Comparison of ENCODE assay signal across 13 cellular contexts in the genomic region with DNA sequence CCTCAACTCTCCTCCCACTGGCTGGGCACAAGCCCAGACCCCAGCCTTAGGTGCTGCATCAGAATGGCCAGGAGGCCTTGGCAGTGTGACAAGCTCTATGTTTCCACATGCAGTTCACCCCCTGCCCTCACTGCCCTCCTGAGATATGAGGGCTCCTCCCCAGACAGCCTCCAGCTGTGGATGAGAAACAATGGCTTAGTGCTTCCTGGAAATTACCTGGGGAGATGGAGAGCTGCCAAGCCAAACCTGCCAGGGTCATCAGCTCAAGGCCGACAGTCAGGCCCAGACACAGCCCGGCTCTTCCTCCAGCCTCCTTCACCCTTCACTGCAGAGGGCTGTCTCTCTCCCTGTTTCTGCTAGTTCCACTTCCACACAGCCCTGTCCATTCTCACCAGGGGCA.
DNase-seq lines count a peak whose midpoint lies in the region; ATAC-seq and TF ChIP-seq lines count a peak whose summit lies in the region.
"Had no signal": no experiment of that assay in that cellular context is flagged by ENCODE, and none has a peak within 500 bp of the region (broad histone marks: within the 10 kb centered on the region; RNA-seq: fewer than 3 reads in every experiment).

No MANE protein-coding gene starts in this region.

- peaks cover 9% of the 10 kb centered on the region for H3K4me1 Mint-ChIP-seq in mesothelial cell of epicardium
- H3K4me1 Mint-ChIP-seq in naive thymus-derived CD8-positive, alpha-beta T cell: no peaks in the 10 kb centered on the region
- H3K4me1 Mint-ChIP-seq in effector memory CD8-positive, alpha-beta T cell (ENCODE audit: low read depth in 2 of 2): no peaks in the 10 kb centered on the region

- no peaks in the 10 kb centered on the region for H3K27me3 ChIP-seq in breast epithelium
- H3K27me3 ChIP-seq in esophagus squamous epithelium: peaks cover 0 to 24% (median 0%) of the 10 kb centered on the region in 4 donors
- H3K27me3 ChIP-seq: BLaER1 treated with 17β-estradiol and CSF1 and Interleukin-3, amounts not matched to agents 10 nM and 100 nM had no signal

- POLR2A ChIA-PET in naive thymus-derived CD8-positive, alpha-beta T cell (lab: Charles Lee): no interaction called here

- H3K9me3 Mint-ChIP-seq in mesothelial cell of epicardium: no peaks in the 10 kb centered on the region
- no peaks in the 10 kb centered on the region for H3K9me3 Mint-ChIP-seq in naive thymus-derived CD8-positive, alpha-beta T cell
- H3K9me3 Mint-ChIP-seq in effector memory CD8-positive, alpha-beta T cell: no peaks in the 10 kb centered on the region
- H3K9me3 Mint-ChIP-seq: activated T-helper 2 cell treated with anti-CD3 and anti-CD28 coated beads, Interferon-gamma antibody, Interleukin-2, Interleukin-4, amounts not matched to agents 10 μg/mL and 5 μg/mL and 100 μg/mL, durations not matched to agents 14 hours and 24 hours and 36 hours had no signal

- no peak for ATAC-seq in naive thymus-derived CD8-positive, alpha-beta T cell
- no peak for ATAC-seq in effector memory CD8-positive, alpha-beta T cell (replicated peaks)

- peaks cover 8% of the 10 kb centered on the region for H3K27me3 Mint-ChIP-seq in mesothelial cell of epicardium (ENCODE audit: low read depth)
- peaks cover 0 to 5% (median 0%) of the 10 kb centered on the region in 5 donors for H3K27me3 Mint-ChIP-seq in naive thymus-derived CD8-positive, alpha-beta T cell
- peaks cover 4 to 21% of the 10 kb centered on the region in 2 donors for H3K27me3 Mint-ChIP-seq in effector memory CD8-positive, alpha-beta T cell

- H3K36me3 ChIP-seq in breast epithelium (no peaks in the 10 kb centered on the region), esophagus squamous epithelium (no peaks in the 10 kb centered on the region)

- peak overlapping the region; percentile 13 for H3K27ac Mint-ChIP-seq in mesothelial cell of epicardium
- no peak overlapping the region for H3K27ac Mint-ChIP-seq in naive thymus-derived CD8-positive, alpha-beta T cell
- no peak overlapping the region for H3K27ac Mint-ChIP-seq in effector memory CD8-positive, alpha-beta T cell
- H3K27ac Mint-ChIP-seq: activated T-helper 2 cell treated with anti-CD3 and anti-CD28 coated beads, Interferon-gamma antibody, Interleukin-2, Interleukin-4, amounts not matched to agents 10 μg/mL and 5 μg/mL and 100 μg/mL, durations not matched to agents 14 hours and 24 hours and 36 hours had no signal

- H3K27ac ChIP-seq in breast epithelium (peak overlapping the region; percentile 68 to 78), esophagus squamous epithelium (no peak overlapping the region)
- H3K27ac ChIP-seq: BLaER1 treated with 17β-estradiol and CSF1 and Interleukin-3, amounts not matched to agents 10 nM and 100 nM had no signal

- H3K4me3 ChIP-seq in breast epithelium (no peak overlapping the region), esophagus squamous epithelium (no peak overlapping the region)
- H3K4me3 ChIP-seq: BLaER1 treated with 17β-estradiol and CSF1 and Interleukin-3, amounts not matched to agents 10 nM and 100 nM had no signal

- intact Hi-C loops in breast epithelium (cut with DNase I; ENCODE audit: low total_unique reads): no loop called here
- intact Hi-C loops in esophagus squamous epithelium (cut with DNase I): no loop called here

- TF ChIP-seq POLR2A in breast epithelium (IDR thresholded peaks at IDR 0.05) (no peak), esophagus squamous epithelium (IDR thresholded peaks at IDR 0.05) (no peak)

- no peaks in the 10 kb centered on the region for H3K9me3 ChIP-seq in breast epithelium
- H3K9me3 ChIP-seq in esophagus squamous epithelium: no peaks in the 10 kb centered on the region
- H3K9me3 ChIP-seq: BLaER1 treated with 17β-estradiol and CSF1 and Interleukin-3, amounts not matched to agents 10 nM and 100 nM had no signal

- H3K4me3 Mint-ChIP-seq in mesothelial cell of epicardium: no peak overlapping the region
- no peak overlapping the region for H3K4me3 Mint-ChIP-seq in naive thymus-derived CD8-positive, alpha-beta T cell
- no peak overlapping the region for H3K4me3 Mint-ChIP-seq in effector memory CD8-positive, alpha-beta T cell

- TF ChIP-seq CTCF in breast epithelium (IDR thresholded peaks at IDR 0.05) (no peak), mesothelial cell of epicardium (IDR thresholded peaks at IDR 0.05; ENCODE audit: unreplicated experiment) (no peak), esophagus squamous epithelium (IDR thresholded peaks at IDR 0.05) (no peak)

- WGBS in esophagus squamous epithelium, 2 donors: 0 to 50% methylated on average over 1 to 2 of the region's 2 CpGs

- DNase-seq in Daoy (ENCODE audit: low read depth) (peak; percentile 65), NCI-H2196 (lab: John Stamatoyannopoulos, UW; ENCODE audit: unreplicated experiment) (peak; percentile 46), breast epithelium (ENCODE audit: low spot score in 2 of 2) (peak in 1 of 2 donors; percentile 81), mesothelial cell of epicardium (ENCODE audit: low spot score in 2 of 2, unreplicated experiment in 2 of 2) (no peak), esophagus squamous epithelium (lab: John Stamatoyannopoulos, UW) (no peak), SIG-M5 (lab: John Stamatoyannopoulos, UW) (no peak)
- DNase-seq in naive thymus-derived CD8-positive, alpha-beta T cell: no peak
- DNase-seq in effector memory CD8-positive, alpha-beta T cell: no peak
- DNase-seq: activated CD4-positive, alpha-beta T cell treated with anti-CD3 and anti-CD28 coated beads for 48 hours; NCI-H1436 treated with DMSO at 0.1 percent for 48 hours; T-helper 1 cell had no signal

- H3K36me3 Mint-ChIP-seq in mesothelial cell of epicardium: no peaks in the 10 kb centered on the region
- no peaks in the 10 kb centered on the region for H3K36me3 Mint-ChIP-seq in naive thymus-derived CD8-positive, alpha-beta T cell
- no peaks in the 10 kb centered on the region for H3K36me3 Mint-ChIP-seq in effector memory CD8-positive, alpha-beta T cell (ENCODE audit: insufficient read depth)

- H3K4me1 ChIP-seq in breast epithelium: no peaks in the 10 kb centered on the region
- H3K4me1 ChIP-seq in esophagus squamous epithelium: peaks cover 0 to 17% (median 0%) of the 10 kb centered on the region in 3 donors

Comparison
In these comparisons a context has a peak if more than half of its experiments do, and no peak if none do; other contexts are left out.
1. DNase-seq: peak in Daoy (single experiment) and NCI-H2196 (single experiment); none in mesothelial cell of epicardium (0 of 2), naive thymus-derived CD8-positive, alpha-beta T cell (0 of 10), esophagus squamous epithelium (single experiment), effector memory CD8-positive, alpha-beta T cell (0 of 3) and SIG-M5 (single experiment).
2. H3K27ac ChIP-seq: peak in breast epithelium (2 of 2); none in esophagus squamous epithelium (0 of 4).